Comparison of ENCODE assay signal across 8 cellular contexts in genomic region chr10:128035557-128035973, GRCh38.
A peak's percentile ranks its signal among the peaks of the same experiment; 100 is the strongest.
DNase-seq lines count a peak whose midpoint lies in the region; ATAC-seq, FAIRE-seq and TF ChIP-seq lines count a peak whose summit lies in the region.

No MANE protein-coding gene starts in this region.

- WGBS in lower leg skin, 2 donors, result 55 to 56% methylated on average over 5 of the region's 5 CpGs

- in situ Hi-C loops in T47D (cut with HindIII; ENCODE audit: low pct_unique_long_range_greater_than_20kb, low sequenced_read_pairs), result no loop called here

- TF ChIP-seq POLR2A in GM12892 (IDR thresholded peaks at IDR 0.05; ENCODE audit: low read depth, low read length) (no peak), lower leg skin (IDR thresholded peaks at IDR 0.05) (no peak)

- intact Hi-C loops in lower leg skin (cut with DNase I; ENCODE audit: low total_unique reads), result loop anchor here (2.0 kb wide), 1 partner anchor 33 kb away; no protein-coding TSS in a partner anchor

- peak in 1 of 3 donors; percentile 60 for TF ChIP-seq CTCF in lower leg skin (IDR thresholded peaks at IDR 0.05)

- peak; percentile 49 for DNase-seq in GM12892 (ENCODE audit: insufficient read length)
- DNase-seq in UCSD-AML1 (lab: John Stamatoyannopoulos, UW; ENCODE audit: unreplicated experiment), result peak; percentile 60
- peak; percentile 13 to 44 for DNase-seq in T47D (ENCODE audit: low read depth in 1 of 2, low spot score in 1 of 2)
- peak; percentile 41 to 90 for DNase-seq in lower leg skin (ENCODE audit: low spot score in 2 of 2)
- peak; percentile 56 for DNase-seq in stimulated activated CD8-positive, alpha-beta memory T cell treated with anti-CD3 and anti-CD28 coated beads, Interleukin-7, amount 100 ng/mL, for 24 hours (ENCODE audit: low read depth)
- DNase-seq in NCI-H69 (lab: John Stamatoyannopoulos, UW), result no peak
- DNase-seq in NCI-H524 (lab: John Stamatoyannopoulos, UW), result no peak

- H3K4me3 ChIP-seq in lower leg skin (ENCODE audit: low read depth, poor library complexity, severe bottlenecking), result no peak overlapping the region

- peak; percentile 76 for ATAC-seq in HG03280 (IDR thresholded peaks at IDR 0.05; ENCODE audit: unreplicated experiment)

- peak; percentile 73 for FAIRE-seq in GM12892 (lab: Jason Lieb, UNC)

Comparison
In these comparisons a context has a peak if more than half of its experiments do, and no peak if none do; other contexts are left out.
1. DNase-seq: peak in GM12892 (single experiment), UCSD-AML1 (single experiment), T47D (2 of 2), lower leg skin (2 of 2) and stimulated activated CD8-positive, alpha-beta memory T cell treated with anti-CD3 and anti-CD28 coated beads, Interleukin-7, amount 100 ng/mL, for 24 hours (single experiment); none in NCI-H69 (single experiment) and NCI-H524 (0 of 2).